Comparison of ENCODE assay signal across 7 cellular contexts in genomic region chr10:21519327-21519933, GRCh38. TPM values are rescaled to one million over a fixed set of nuclear protein-coding genes. Genes with fewer than 3 reads are reported as not detected.
DNase-seq lines count a peak whose midpoint lies in the region; ATAC-seq and TF ChIP-seq lines count a peak whose summit lies in the region.

No MANE protein-coding gene starts in this region.

- H3K36me3 Mint-ChIP-seq in H9 (ENCODE audit: insufficient read depth in 1 of 3, low read depth in 3 of 3) (no peaks in the 10 kb centered on the region; a peak in 1 of 7 replicates), glutamatergic neuron (ENCODE audit: unreplicated experiment) (no peaks in the 10 kb centered on the region)

- ATAC-seq in HG03045 (IDR thresholded peaks at IDR 0.05; ENCODE audit: unreplicated experiment) (no peak), HG03196 (IDR thresholded peaks at IDR 0.05; ENCODE audit: unreplicated experiment) (no peak)

- peaks cover 43% of the 10 kb centered on the region for H3K27me3 Mint-ChIP-seq in H9 (ENCODE audit: low read depth)
- peaks cover 25% of the 10 kb centered on the region for H3K27me3 Mint-ChIP-seq in glutamatergic neuron (ENCODE audit: unreplicated experiment)

- no peak overlapping the region for H4K91ac ChIP-seq in H9 (ENCODE audit: insufficient read length, low read depth, low read length)

- peaks cover 51% of the 10 kb centered on the region for H3K23me2 ChIP-seq in H9 (ENCODE audit: insufficient read length, low read depth, low read length, poor library complexity, severe bottlenecking)

- TF ChIP-seq CTCF in H9 (conservative IDR thresholded peaks at IDR 0.05) (no peak), WERI-Rb-1 (IDR thresholded peaks at IDR 0.05; ENCODE audit: low read depth, low read length) (no peak), glutamatergic neuron (IDR thresholded peaks at IDR 0.05; ENCODE audit: partially characterized antibody, unreplicated experiment) (no peak)

- H3K9ac ChIP-seq in H9 (ENCODE audit: extremely low read depth, insufficient read length, low read length), result no peak overlapping the region
- peak overlapping the region; percentile 78 for H3K9ac ChIP-seq in skeletal muscle satellite cell (ENCODE audit: low read depth, low read length)

- H3K9me3 Mint-ChIP-seq in H9, result no peaks in the 10 kb centered on the region; a peak in 2 of 5 replicates
- H3K9me3 Mint-ChIP-seq in glutamatergic neuron (ENCODE audit: unreplicated experiment), result peaks cover 24% of the 10 kb centered on the region

- DNase-seq in H9 (no peak), WERI-Rb-1 (no peak), glutamatergic neuron (no peak), NOMO-1 treated with DMSO at 0.1 percent for 48 hours (lab: John Stamatoyannopoulos, UW; ENCODE audit: unreplicated experiment) (no peak)

- H2BK120ac ChIP-seq in H9 (ENCODE audit: low read depth, low read length, poor library complexity, severe bottlenecking), result no peak overlapping the region

- H2AK5ac ChIP-seq in H9 (ENCODE audit: insufficient read length, low read length), result no peak overlapping the region

- no peak overlapping the region for H3K56ac ChIP-seq in H9 (ENCODE audit: insufficient read length, low read depth, low read length)

- no peak overlapping the region for H2BK5ac ChIP-seq in H9 (ENCODE audit: insufficient read length, low read length)

- WGBS in H9 (ENCODE audit: extremely low coverage, insufficient read length, low lambda C conversion rate), result no CpG with 5 or more reads among the region's 11 CpGs

- H4K20me1 ChIP-seq in H9 (ENCODE audit: control insufficient read depth, insufficient read depth, insufficient read length), result no peaks in the 10 kb centered on the region

- H3K4ac ChIP-seq in H9 (ENCODE audit: low read depth, low read length), result no peak overlapping the region

- no peaks in the 10 kb centered on the region for H3K79me2 ChIP-seq in H9 (ENCODE audit: insufficient read depth, low read length)

- H3K27me3 ChIP-seq in H9 (ENCODE audit: insufficient read depth, low read length), result peaks cover 19% of the 10 kb centered on the region; the same call in 1 of the 2 replicates
- H3K27me3 ChIP-seq in WERI-Rb-1 (ENCODE audit: insufficient read depth, low read depth, severe bottlenecking), result no peaks in the 10 kb centered on the region
- H3K27me3 ChIP-seq in skeletal muscle satellite cell (ENCODE audit: control insufficient read depth, insufficient read depth, low read length), result no peaks in the 10 kb centered on the region

- no peak overlapping the region for H2BK12ac ChIP-seq in H9 (ENCODE audit: insufficient read length, low read depth, low read length)

- no peaks in the 10 kb centered on the region for H3K9me3 ChIP-seq in H9 (ENCODE audit: control insufficient read depth, low read depth, low read length)
- no peaks in the 10 kb centered on the region for H3K9me3 ChIP-seq in WERI-Rb-1 (ENCODE audit: severe bottlenecking)
- no peaks in the 10 kb centered on the region for H3K9me3 ChIP-seq in skeletal muscle satellite cell (replicated peaks; ENCODE audit: low read length)

- peaks cover 9% of the 10 kb centered on the region; the same call in 1 of the 2 replicates for H3K4me1 ChIP-seq in H9 (ENCODE audit: insufficient read depth, low read length)
- peaks cover 28% of the 10 kb centered on the region for H3K4me1 ChIP-seq in skeletal muscle satellite cell (ENCODE audit: control insufficient read depth, insufficient read depth, low read length)

- H3K4me2 ChIP-seq in H9 (ENCODE audit: insufficient read depth, insufficient read length, low read length) (peak overlapping the region; percentile 89), skeletal muscle satellite cell (ENCODE audit: low read length) (peak overlapping the region; percentile 92)

- H2BK20ac ChIP-seq in H9 (ENCODE audit: low read depth, low read length, poor library complexity, severe bottlenecking), result no peak overlapping the region

- H3K27ac ChIP-seq in H9 (ENCODE audit: insufficient read length, low read depth, low read length) (no peak overlapping the region), WERI-Rb-1 (peak overlapping the region; percentile 81)

- no peak overlapping the region for H2AFZ ChIP-seq in H9 (ENCODE audit: low read length)

- no peak overlapping the region for H4K5ac ChIP-seq in H9 (ENCODE audit: insufficient read length, low read depth, low read length)

- H3T11ph ChIP-seq in H9 (ENCODE audit: low read length), result no peak overlapping the region

- no peak overlapping the region for H3K18ac ChIP-seq in H9 (ENCODE audit: insufficient read length, low read depth, low read length)

- H3K14ac ChIP-seq in H9 (ENCODE audit: insufficient read depth, low read length), result no peak overlapping the region

- H3K79me1 ChIP-seq in H9 (ENCODE audit: insufficient read depth, low read depth, low read length, poor library complexity, severe bottlenecking), result no peaks in the 10 kb centered on the region

- H3K36me3 ChIP-seq in WERI-Rb-1 (no peaks in the 10 kb centered on the region), skeletal muscle satellite cell (ENCODE audit: insufficient read depth, low read length) (no peaks in the 10 kb centered on the region)

- H2BK15ac ChIP-seq in H9 (ENCODE audit: low read depth, low read length), result no peak overlapping the region

- peak overlapping the region in 1 of 3 experiments; percentile 40; a peak in 1 of 7 replicates for H3K27ac Mint-ChIP-seq in H9
- no peak overlapping the region for H3K27ac Mint-ChIP-seq in glutamatergic neuron (ENCODE audit: unreplicated experiment)

- peak overlapping the region; percentile 85 to 87 for H3K4me3 Mint-ChIP-seq in H9
- peak overlapping the region; percentile 93 for H3K4me3 Mint-ChIP-seq in glutamatergic neuron (ENCODE audit: unreplicated experiment)

- H4K8ac ChIP-seq in H9 (replicated peaks; ENCODE audit: insufficient read length, low read depth, low read length), result no peak overlapping the region

- no peak overlapping the region for H3K23ac ChIP-seq in H9 (ENCODE audit: insufficient read length, low read depth, low read length)

- H3K4me3 ChIP-seq in WERI-Rb-1 (ENCODE audit: low read depth, low read length) (peak overlapping the region; percentile 60), skeletal muscle satellite cell (ENCODE audit: low read length) (peak overlapping the region; percentile 85)

- peaks cover 81 to 82% of the 10 kb centered on the region in 2 experiments for H3K4me1 Mint-ChIP-seq in H9
- H3K4me1 Mint-ChIP-seq in glutamatergic neuron (ENCODE audit: low read depth, unreplicated experiment), result peaks cover 55% of the 10 kb centered on the region

RNA-seq across cellular contexts. Expression of gene SKIDA1, which starts 6.1 kb away (rescaled TPM):
- 5.4 and 5.9 TPM in 2 replicates for total RNA-seq in H9 (2021)
- total RNA-seq in glutamatergic neuron (ENCODE audit: unreplicated experiment), result 1.3 TPM
- total RNA-seq in skeletal muscle satellite cell (2012; rRNA removed), result 0.25 and 0.44 TPM in 2 replicates

RNA-seq across cellular contexts. Expression of gene MLLT10, which starts 14.6 kb away (rescaled TPM):
- 72.3 and 75.9 TPM in 2 replicates for total RNA-seq in H9 (2021)
- 50.9 TPM for total RNA-seq in glutamatergic neuron (ENCODE audit: unreplicated experiment)
- total RNA-seq in skeletal muscle satellite cell (2012; rRNA removed), result 21.0 and 29.3 TPM in 2 replicates
